ENCODE assay signal across 18 cellular contexts in the genomic region with DNA sequence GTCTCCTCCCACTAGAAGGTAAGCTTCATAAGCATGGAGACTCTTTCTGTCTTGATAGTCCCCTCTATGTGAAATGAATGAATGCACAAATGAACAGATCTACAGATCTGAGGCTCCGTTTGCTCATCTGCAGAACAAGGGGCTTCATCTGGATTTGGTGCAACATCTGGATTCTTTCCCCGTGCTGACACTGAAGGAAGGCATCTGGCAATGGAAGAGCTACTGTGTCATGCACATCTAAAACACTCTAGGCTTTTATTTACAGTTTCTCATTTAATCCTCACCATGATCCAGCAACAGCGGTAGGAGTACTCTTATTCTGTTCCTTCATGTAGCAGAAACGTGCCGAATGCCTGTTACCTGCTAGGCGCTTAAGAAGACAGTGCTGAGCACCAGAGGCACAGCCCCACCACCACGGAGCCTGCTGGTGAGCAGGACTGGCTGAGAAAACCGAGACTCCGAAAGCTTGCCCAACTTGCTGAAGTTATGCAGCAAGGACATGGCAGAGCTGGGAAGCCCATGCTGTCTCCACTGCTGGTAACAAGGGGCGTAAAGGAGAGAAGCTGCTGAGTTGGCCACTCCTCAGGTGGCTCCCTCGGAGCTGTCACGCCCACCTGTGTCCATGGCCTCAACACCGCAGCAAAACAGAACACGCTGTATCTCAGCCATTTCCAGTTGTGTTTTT. TPM values are rescaled to one million over a fixed set of nuclear protein-coding genes. Genes with fewer than 3 reads are reported as not detected.
DNase-seq lines count a peak whose midpoint lies in the region; ATAC-seq and TF ChIP-seq lines count a peak whose summit lies in the region.
"Had no signal": no experiment of that assay in that cellular context is flagged by ENCODE, and none has a peak within 500 bp of the region (broad histone marks: within the 10 kb centered on the region; RNA-seq: fewer than 3 reads in every experiment).

No MANE protein-coding gene starts in this region.

- H3K27ac ChIP-seq in AG04450 (ENCODE audit: low read depth, low read length), result peak overlapping the region; percentile 77
- H3K27ac ChIP-seq in IMR-90 (ENCODE audit: insufficient read depth, low read length), result peak overlapping the region; percentile 95
- peak overlapping the region; percentile 47 for H3K27ac ChIP-seq in duodenal mucosa (ENCODE audit: low read depth, low read length)
- H3K27ac ChIP-seq in mucosa of rectum (ENCODE audit: low read depth in 2 of 2, low read length in 2 of 2), result peak overlapping the region; percentile 40 to 58
- H3K27ac ChIP-seq: heart right ventricle, RWPE1 had no signal

- H3K4me3 ChIP-seq in AG04450 (ENCODE audit: low read depth, low read length) (no peak overlapping the region), IMR-90 (ENCODE audit: insufficient read depth, low read depth, low read length) (no peak overlapping the region), duodenal mucosa (ENCODE audit: low read depth in 1 of 2, low read length in 2 of 2) (no peak overlapping the region), mucosa of rectum (ENCODE audit: low read length in 2 of 2) (no peak overlapping the region)
- H3K4me3 ChIP-seq: heart right ventricle had no signal

- peak overlapping the region; percentile 94 for H3K14ac ChIP-seq in IMR-90 (replicated peaks; ENCODE audit: low read depth, low read length)

- peak overlapping the region; percentile 81 to 93 for H4K8ac ChIP-seq in IMR-90 (ENCODE audit: low read depth in 2 of 2, low read length in 2 of 2)

- H4K91ac ChIP-seq in IMR-90 (ENCODE audit: insufficient read depth, low read depth, low read length), result peak overlapping the region; percentile 98

- peak overlapping the region; percentile 90 for H2AK5ac ChIP-seq in IMR-90 (ENCODE audit: low read depth, low read length)

- H2AFZ ChIP-seq in IMR-90 (replicated peaks; ENCODE audit: low read length, poor library complexity), result peak overlapping the region; percentile 46

- H2BK5ac ChIP-seq in IMR-90 (ENCODE audit: low read depth, low read length, poor library complexity, severe bottlenecking), result peak overlapping the region; percentile 97

- no peaks in the 10 kb centered on the region for H3K36me3 ChIP-seq in IMR-90 (ENCODE audit: control insufficient read depth, insufficient read depth, low read length)
- no peaks in the 10 kb centered on the region for H3K36me3 ChIP-seq in duodenal mucosa (ENCODE audit: control insufficient read depth in 1 of 2, insufficient read depth in 2 of 2, low read length in 2 of 2)
- no peaks in the 10 kb centered on the region for H3K36me3 ChIP-seq in mucosa of rectum (ENCODE audit: control insufficient read depth in 2 of 2, insufficient read depth in 2 of 2, low read length in 2 of 2)
- H3K36me3 ChIP-seq: heart right ventricle had no signal

- no peak for TF ChIP-seq POLR2A in IMR-90 (IDR thresholded peaks at IDR 0.05; ENCODE audit: low read depth, low read length)

- H2BK120ac ChIP-seq in IMR-90 (ENCODE audit: low read depth, low read length), result peak overlapping the region; percentile 99

- H3K4me1 ChIP-seq in IMR-90 (ENCODE audit: control insufficient read depth, insufficient read depth, low read length) (peaks cover 34% of the 10 kb centered on the region), duodenal mucosa (ENCODE audit: control insufficient read depth in 1 of 2, insufficient read depth in 2 of 2, low read length in 2 of 2) (peaks cover 48 to 60% of the 10 kb centered on the region in 2 donors), mucosa of rectum (ENCODE audit: control insufficient read depth in 2 of 2, insufficient read depth in 2 of 2, low read length in 2 of 2) (peaks cover 12 to 20% of the 10 kb centered on the region in 2 donors)

- peak; percentile 7 for ATAC-seq in IMR-90 (ENCODE audit: low read depth)
- ATAC-seq: heart right ventricle had no signal

- 42% methylated on average over 3 of the region's 14 CpGs; no CpG with 5 or more reads in 1 of the 2 experiments for WGBS in IMR-90 (ENCODE audit: extremely low coverage in 2 of 2, insufficient read length in 1 of 2), 2 experiments

- dilution Hi-C loops in IMR-90 (cut with HindIII; ENCODE audit: low sequenced_read_pairs, unreplicated experiment), result no loop called here

- H3K9me3 ChIP-seq in AG04450 (ENCODE audit: control insufficient read depth, insufficient read depth, low read length) (no peaks in the 10 kb centered on the region), IMR-90 (ENCODE audit: control insufficient read depth, insufficient read depth, low read length) (no peaks in the 10 kb centered on the region), duodenal mucosa (ENCODE audit: control insufficient read depth in 1 of 2, low read length in 2 of 2) (no peaks in the 10 kb centered on the region), mucosa of rectum (ENCODE audit: control insufficient read depth in 2 of 2, low read length in 2 of 2) (no peaks in the 10 kb centered on the region)
- H3K9me3 ChIP-seq: heart right ventricle had no signal

- H3K56ac ChIP-seq in IMR-90 (ENCODE audit: extremely low read depth, insufficient read depth, low read length), result peak overlapping the region; percentile 93

- peak overlapping the region; percentile 7 for H2AK9ac ChIP-seq in IMR-90 (replicated peaks; ENCODE audit: low read depth, low read length, poor library complexity)

- H3K79me1 ChIP-seq in IMR-90 (ENCODE audit: low read depth in 1 of 2, low read length in 2 of 2), result no peaks in the 10 kb centered on the region

- peak overlapping the region; percentile 80; the same call in 2 of the 3 replicates for H2BK15ac ChIP-seq in IMR-90 (ENCODE audit: low read depth, low read length)

- H3K4ac ChIP-seq in IMR-90 (ENCODE audit: low read depth, low read length), result peak overlapping the region; percentile 99

- POLR2A ChIA-PET in AG04450 (lab: Yijun Ruan, JAX), result interaction anchor here (1.0 to 4.1 kb wide), 4 partner anchors 22 to 243 kb away, joined by 4 to 19 read pairs (median 8); a partner anchor contains a TSS
- POLR2A ChIA-PET in IMR-90 (lab: Charles Lee; ENCODE audit: unreplicated experiment), result no interaction called here

- H3K27me3 ChIP-seq in AG04450 (ENCODE audit: control insufficient read depth, insufficient read depth, low read length) (no peaks in the 10 kb centered on the region), IMR-90 (ENCODE audit: control insufficient read depth, insufficient read depth, low read length) (no peaks in the 10 kb centered on the region), duodenal mucosa (ENCODE audit: control insufficient read depth in 1 of 2, insufficient read depth in 2 of 2, low read length in 2 of 2) (no peaks in the 10 kb centered on the region), mucosa of rectum (ENCODE audit: control insufficient read depth in 2 of 2, insufficient read depth in 2 of 2, low read length in 2 of 2) (no peaks in the 10 kb centered on the region)
- H3K27me3 ChIP-seq: heart right ventricle had no signal

- H3K9ac ChIP-seq in IMR-90 (ENCODE audit: low read depth, low read length) (peak overlapping the region; percentile 52; the same call in 1 of the 2 replicates), duodenal mucosa (ENCODE audit: low read depth in 1 of 2, low read length in 2 of 2) (peak overlapping the region in 1 of 2 donors; percentile 5), mucosa of rectum (ENCODE audit: low read depth in 1 of 2, low read length in 2 of 2) (no peak overlapping the region)

- TF ChIP-seq CTCF in AG04450 (IDR thresholded peaks at IDR 0.05; ENCODE audit: low read depth, low read length) (no peak), IMR-90 (conservative IDR thresholded peaks at IDR 0.05; ENCODE audit: low read depth, low read length) (no peak)

- TF ChIP-seq RAD21 in IMR-90 (IDR thresholded peaks at IDR 0.05; ENCODE audit: low read length), result no peak

- H2BK20ac ChIP-seq in IMR-90 (ENCODE audit: low read depth, low read length), result peak overlapping the region; percentile 99

- peak overlapping the region; percentile 93 for H4K5ac ChIP-seq in IMR-90 (ENCODE audit: low read depth, low read length)

- DNase-seq in AG04450 (ENCODE audit: low read depth, low spot score) (no peak), IMR-90 (peak; percentile 56), occipital lobe (lab: John Stamatoyannopoulos, UW) (no peak), T-helper 2 cell (no peak), NCI-H748 treated with DMSO at 0.1 percent for 48 hours (lab: John Stamatoyannopoulos, UW) (no peak), NCI-H1694 treated with DMSO at 0.1 percent for 48 hours (lab: John Stamatoyannopoulos, UW) (no peak)
- DNase-seq: activated CD4-positive, alpha-beta T cell treated with anti-CD3 and anti-CD28 coated beads for 4 hours; activated gamma-delta T cell; activated T-cell treated with anti-CD3 and anti-CD28 coated beads, Interleukin-2, amount 50 U/mL, for 1 hour; DMS153; heart right ventricle; KBM-7; NCI-H1105; NCI-H1930; NCI-H69 had no signal

- intact Hi-C loops in IMR-90 (cut with micrococcal nuclease), result loop anchor here (2.0 kb wide), 1 partner anchor 79 kb away; no protein-coding TSS in a partner anchor

- H3K18ac ChIP-seq in IMR-90 (ENCODE audit: low read depth, low read length), result peak overlapping the region; percentile 97

- H3K9me1 ChIP-seq in IMR-90 (ENCODE audit: insufficient read depth, low read length), result peaks cover 29% of the 10 kb centered on the region

- no peaks in the 10 kb centered on the region for H4K20me1 ChIP-seq in IMR-90 (ENCODE audit: insufficient read depth, low read length)

- BruUV-seq in IMR-90 (replicated peaks; lab: Mats Ljungman, UMichigan), result no TSS peak

- peak overlapping the region; percentile 93 for H3K23ac ChIP-seq in IMR-90 (ENCODE audit: low read depth, low read length)

- CTCF ChIA-PET in AG04450 (lab: Charles Lee), result interaction anchor here (1.0 to 4.6 kb wide), 3 partner anchors 51 to 300 kb away, joined by 3 to 20 read pairs (median 3); no protein-coding TSS in a partner anchor
- CTCF ChIA-PET in IMR-90 (lab: Yijun Ruan, JAX), result interaction anchor here (0.6 to 1.3 kb wide), 2 partner anchors 51 to 119 kb away, joined by 4 to 5 read pairs; no protein-coding TSS in a partner anchor

- in situ Hi-C loops in IMR-90 (cut with MboI; ENCODE audit: low sequenced_read_pairs), result loop anchor here (10.0 kb wide), 1 partner anchor 335 kb away; a partner anchor contains a TSS

- peak overlapping the region; percentile 63 for H3K4me2 ChIP-seq in IMR-90 (ENCODE audit: low read depth, low read length)

TF ChIP-seq in IMR-90, 13 proteins besides CTCF, POLR2A, EP300 and RAD21 (continues in another document):
- TF ChIP-seq BHLHE40 (IDR thresholded peaks at IDR 0.05; ENCODE audit: low read depth, low read length), result peak; percentile 47

RNA-seq across cellular contexts. Expression of a gene that starts 31.1 kb away (rescaled TPM):
- polyA plus RNA-seq in AG04450 (2011; rRNA removed), result 7.4 and 11.9 TPM in 2 replicates
- 1.4 and 2.3 TPM in 2 replicates for polyA minus RNA-seq in AG04450 (2011; rRNA and poly(A)+ RNA removed)
- total RNA-seq in IMR-90 (2012; rRNA removed), result 3.4 and 14.2 TPM in 2 replicates
- 10.0 and 11.5 TPM in 2 replicates for polyA plus RNA-seq in IMR-90 (2012; rRNA removed)
- polyA plus RNA-seq in IMR-90 (2012; cell fraction: cytosol; rRNA removed), result 0.87 and 1.00 TPM in 2 replicates
- polyA plus RNA-seq in IMR-90 (2012; cell fraction: nucleus; rRNA removed; ENCODE audit: low replicate concordance), result 0.20 and 1.8 TPM in 2 replicates
- total RNA-seq in occipital lobe, result 11.1 TPM

RNA-seq across cellular contexts. Expression of a gene that starts 31.3 kb away (rescaled TPM):
- polyA plus RNA-seq in AG04450 (2011; rRNA removed) (38.4 and 39.0 TPM in 2 replicates), IMR-90 (2012; rRNA removed) (27.6 and 30.9 TPM in 2 replicates)
- polyA minus RNA-seq in AG04450 (2011; rRNA and poly(A)+ RNA removed), result 47.3 and 50.0 TPM in 2 replicates
- total RNA-seq in IMR-90 (2012; rRNA removed) (40.5 and 48.8 TPM in 2 replicates), occipital lobe (10.6 TPM)
- polyA plus RNA-seq in IMR-90 (2012; cell fraction: cytosol; rRNA removed), result 17.6 and 18.4 TPM in 2 replicates
- 62.0 and 94.0 TPM in 2 replicates for polyA plus RNA-seq in IMR-90 (2012; cell fraction: nucleus; rRNA removed; ENCODE audit: low replicate concordance)
